In the genomic region with DNA sequence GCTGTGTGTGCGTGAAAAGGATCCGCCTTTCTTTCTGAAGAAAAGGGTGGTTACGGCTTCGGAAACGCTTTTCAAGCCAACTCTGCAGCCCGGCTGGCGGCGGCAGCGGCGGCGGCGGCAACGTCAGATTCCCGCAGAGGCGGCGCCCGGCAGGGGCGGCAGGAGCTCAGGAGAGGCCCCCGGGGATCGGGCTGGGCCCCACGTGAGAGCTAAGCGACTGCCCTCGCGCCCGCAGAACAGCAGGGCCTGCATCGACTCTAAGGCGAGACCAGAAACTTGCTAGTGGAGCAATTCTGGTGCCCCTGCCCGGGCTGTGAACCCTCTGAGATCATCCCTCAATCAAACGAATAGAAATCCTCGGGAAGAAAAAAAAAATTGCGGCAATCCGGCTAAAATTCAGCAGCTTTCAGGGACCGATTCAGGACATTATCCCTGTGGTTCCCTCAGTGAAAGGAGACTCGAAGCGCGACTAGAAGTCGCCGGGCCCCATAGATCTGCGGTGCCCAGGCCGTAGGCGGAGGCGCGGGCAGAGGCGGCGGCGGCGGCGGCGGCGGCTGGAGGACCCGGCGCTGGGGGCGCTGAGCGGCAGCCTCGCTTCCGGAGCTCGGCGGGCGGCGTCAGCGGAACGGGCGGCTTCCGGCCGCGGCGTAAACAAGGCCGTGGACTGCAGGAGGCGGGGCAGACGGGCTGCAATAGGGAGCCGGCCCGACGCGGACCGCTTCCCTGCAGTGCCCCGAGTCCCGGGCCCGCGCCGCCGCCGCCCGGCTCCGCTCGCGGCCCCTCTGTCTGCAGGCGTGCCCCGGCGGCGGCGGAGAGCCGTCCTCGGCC, we compare ENCODE assay signal across 8 cellular contexts. TPM values are rescaled to one million over a fixed set of nuclear protein-coding genes. Genes with fewer than 3 reads are reported as not detected.
A peak's percentile ranks its signal among the peaks of the same experiment; 100 is the strongest.
DNase-seq lines count a peak whose midpoint lies in the region; ATAC-seq and TF ChIP-seq lines count a peak whose summit lies in the region.

A gene with protein sequence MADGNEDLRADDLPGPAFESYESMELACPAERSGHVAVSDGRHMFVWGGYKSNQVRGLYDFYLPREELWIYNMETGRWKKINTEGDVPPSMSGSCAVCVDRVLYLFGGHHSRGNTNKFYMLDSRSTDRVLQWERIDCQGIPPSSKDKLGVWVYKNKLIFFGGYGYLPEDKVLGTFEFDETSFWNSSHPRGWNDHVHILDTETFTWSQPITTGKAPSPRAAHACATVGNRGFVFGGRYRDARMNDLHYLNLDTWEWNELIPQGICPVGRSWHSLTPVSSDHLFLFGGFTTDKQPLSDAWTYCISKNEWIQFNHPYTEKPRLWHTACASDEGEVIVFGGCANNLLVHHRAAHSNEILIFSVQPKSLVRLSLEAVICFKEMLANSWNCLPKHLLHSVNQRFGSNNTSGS (plus strand): TSS at position 681 of the 828 bp plus-strand sequence. CDS start 316 bp downstream, outside the sequence.

- no peaks in the 10 kb centered on the region for H3K36me3 ChIP-seq in colonic mucosa

- H3K27me3 ChIP-seq in colonic mucosa: no peaks in the 10 kb centered on the region

- peak within 1 kb of the TSS; percentile 97 for H3K27ac ChIP-seq in colonic mucosa

- no peak for TF ChIP-seq CTCF in colonic mucosa (IDR thresholded peaks at IDR 0.05)

- H3K9ac ChIP-seq in colonic mucosa (ENCODE audit: low read depth in 2 of 2, low read length in 2 of 2): peak within 1 kb of the TSS; percentile 99 to 100

- H3K4me1 ChIP-seq in colonic mucosa: peaks cover 10% of the 10 kb centered on the region

- peak; percentile 84 for ATAC-seq in HG03457 (IDR thresholded peaks at IDR 0.05; ENCODE audit: unreplicated experiment)
- ATAC-seq in left lobe of liver: peak; percentile 83

- H3K9me3 ChIP-seq in colonic mucosa: no peaks in the 10 kb centered on the region

- intact Hi-C loops in colonic mucosa (cut with DNase I): loop anchor here (5.0 kb wide), 2 partner anchors 75 to 130 kb away; a partner anchor contains a TSS

- H3K4me3 ChIP-seq in colonic mucosa: peak within 1 kb of the TSS; percentile 88

- peak in 13 of 14 donors; percentile 39 to 89 (median 78) for DNase-seq in C1 segment of cervical spinal cord (lab: John Stamatoyannopoulos, UW)
- DNase-seq in GM19240 (ENCODE audit: insufficient read length, low spot score): peak; percentile 54
- peak; percentile 71 for DNase-seq in NCI-H524 treated with DMSO at 0.1 percent for 48 hours (lab: John Stamatoyannopoulos, UW)
- DNase-seq in activated CD4-positive, alpha-beta T cell treated with anti-CD3 and anti-CD28 coated beads for 48 hours: peak; percentile 93
- peak; percentile 87 for DNase-seq in colonic mucosa
- DNase-seq in left lobe of liver (ENCODE audit: low spot score): peak; percentile 93
- DNase-seq in stimulated activated CD4-positive, alpha-beta T cell treated with anti-CD3 and anti-CD28 coated beads, Interleukin-2, amount 100 ng/mL, for 24 hours: peak; percentile 87 to 91

RNA-seq across cellular contexts. Expression of the gene that starts here (rescaled TPM):
- total RNA-seq in colonic mucosa (10 to 100 TPM; 37.5 to 68.7 TPM), left lobe of liver (56.2 TPM)

Comparison
In these comparisons a context has a peak if more than half of its experiments do, and no peak if none do; other contexts are left out.
1. Peak in every context shown above with its lines: DNase-seq, ATAC-seq, H3K4me3 ChIP-seq and H3K27ac ChIP-seq.